ENCODE assay signal across 8 cellular contexts in the genomic region with DNA sequence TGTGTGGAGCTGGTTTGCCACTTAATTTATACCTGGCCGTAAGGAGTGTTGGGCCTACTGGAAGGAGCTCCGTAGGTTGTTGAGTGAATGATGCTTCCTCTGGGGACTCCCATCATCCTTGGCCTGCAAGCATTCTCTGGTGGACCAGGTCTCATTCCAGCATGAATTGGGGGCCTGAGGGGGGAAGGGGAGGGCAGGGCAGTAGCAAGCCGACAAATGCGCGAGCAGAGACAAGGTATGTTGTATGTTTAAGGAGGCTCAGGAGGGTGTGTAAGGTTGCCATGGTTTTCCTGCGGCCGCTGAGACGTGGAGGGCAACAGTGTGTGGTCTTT. TPM values are rescaled to one million over a fixed set of nuclear protein-coding genes. Genes with fewer than 3 reads are reported as not detected.
DNase-seq lines count a peak whose midpoint lies in the region; ATAC-seq and TF ChIP-seq lines count a peak whose summit lies in the region.

No MANE protein-coding gene starts in this region.

- H3K9ac ChIP-seq in BLaER1 treated with 17β-estradiol and CSF1 and Interleukin-3, amounts not matched to agents 10 nM and 100 nM: peak overlapping the region; percentile 80 to 93 (median 90)
- H3K9ac ChIP-seq in HUES64 (ENCODE audit: low read depth, low read length): peak overlapping the region; percentile 79

- no peak for DNase-seq in central memory CD8-positive, alpha-beta T cell (ENCODE audit: low spot score in 2 of 2)
- DNase-seq in mesothelial cell of epicardium (ENCODE audit: low spot score in 2 of 2, unreplicated experiment in 2 of 2) (no peak), epidermal melanocyte (ENCODE audit: insufficient read length, low spot score) (no peak), HEK293T (ENCODE audit: extremely low spot score) (no peak)

- peak overlapping the region; percentile 74 to 92 (median 83) for H3K27ac ChIP-seq in BLaER1 treated with 17β-estradiol and CSF1 and Interleukin-3, amounts not matched to agents 10 nM and 100 nM
- H3K27ac ChIP-seq in HUES64 (ENCODE audit: low read depth, low read length): 0 out of 2 replicates have a peak overlapping the region, but pooled peaks have one; percentile 79

- H3K4me3 Mint-ChIP-seq in central memory CD8-positive, alpha-beta T cell: peak overlapping the region; percentile 89
- peak overlapping the region; percentile 95 for H3K4me3 Mint-ChIP-seq in mesothelial cell of epicardium

- POLR2A ChIA-PET in HEK293T (lab: Yijun Ruan, JAX): interaction anchor here (0.9 to 1.3 kb wide), 2 partner anchors 7 to 18 kb away, joined by 4 to 5 read pairs; no protein-coding TSS in a partner anchor

- peaks cover 39 to 79% (median 57%) of the 10 kb centered on the region in 11 experiments for H3K9me3 ChIP-seq in BLaER1 treated with 17β-estradiol and CSF1 and Interleukin-3, amounts not matched to agents 10 nM and 100 nM (replicated peaks in 1 of 11)
- peaks cover 35% of the 10 kb centered on the region for H3K9me3 ChIP-seq in HUES64 (ENCODE audit: insufficient read depth, low read depth, low read length)

- H3K4me1 Mint-ChIP-seq in central memory CD8-positive, alpha-beta T cell: peaks cover 40% of the 10 kb centered on the region
- peaks cover 23% of the 10 kb centered on the region for H3K4me1 Mint-ChIP-seq in mesothelial cell of epicardium

- H3K27ac Mint-ChIP-seq in central memory CD8-positive, alpha-beta T cell (ENCODE audit: low read depth): peak overlapping the region; percentile 95
- peak overlapping the region; percentile 91 for H3K27ac Mint-ChIP-seq in mesothelial cell of epicardium

- TF ChIP-seq CTCF in mesothelial cell of epicardium (IDR thresholded peaks at IDR 0.05; ENCODE audit: unreplicated experiment): no peak

- 6% methylated on average over 8 of the region's 8 CpGs for WGBS in HUES64

- H4K20me1 ChIP-seq in BLaER1 treated with 17β-estradiol and CSF1 and Interleukin-3, amounts not matched to agents 10 nM and 100 nM: peaks cover 0 to 29% (median 5%) of the 10 kb centered on the region in 11 experiments; a peak in 7 of 22 replicates

- H3K36me3 ChIP-seq in BLaER1 treated with 17β-estradiol and CSF1 and Interleukin-3, amounts not matched to agents 10 nM and 100 nM: peaks cover 39 to 51% (median 45%) of the 10 kb centered on the region in 11 experiments
- peaks cover 42% of the 10 kb centered on the region for H3K36me3 ChIP-seq in HUES64 (ENCODE audit: insufficient read depth, low read length)

- H3K4me2 ChIP-seq in BLaER1 treated with 17β-estradiol and CSF1 and Interleukin-3, amounts not matched to agents 10 nM and 100 nM: peak overlapping the region; percentile 86 to 98 (median 94)

- peaks cover 8% of the 10 kb centered on the region for H3K27me3 Mint-ChIP-seq in central memory CD8-positive, alpha-beta T cell
- peaks cover 3% of the 10 kb centered on the region for H3K27me3 Mint-ChIP-seq in mesothelial cell of epicardium (ENCODE audit: low read depth)

- CTCF ChIA-PET in HEK293T (lab: Yijun Ruan, JAX): no interaction called here

- peak overlapping the region; percentile 88 to 99 (median 96) for H3K4me3 ChIP-seq in BLaER1 treated with 17β-estradiol and CSF1 and Interleukin-3, amounts not matched to agents 10 nM and 100 nM
- peak overlapping the region; percentile 83 for H3K4me3 ChIP-seq in HUES64 (ENCODE audit: low read length)

- peaks cover 14% of the 10 kb centered on the region for H3K9me3 Mint-ChIP-seq in central memory CD8-positive, alpha-beta T cell
- H3K9me3 Mint-ChIP-seq in mesothelial cell of epicardium: peaks cover 23% of the 10 kb centered on the region

- peaks cover 35% of the 10 kb centered on the region for H3K36me3 Mint-ChIP-seq in central memory CD8-positive, alpha-beta T cell (ENCODE audit: insufficient read depth)
- peaks cover 57% of the 10 kb centered on the region for H3K36me3 Mint-ChIP-seq in mesothelial cell of epicardium

- H3K27me3 ChIP-seq in BLaER1 treated with 17β-estradiol and CSF1 and Interleukin-3, amounts not matched to agents 10 nM and 100 nM: no peaks in the 10 kb centered on the region
- no peaks in the 10 kb centered on the region for H3K27me3 ChIP-seq in HUES64 (ENCODE audit: insufficient read depth, low read length)

- ATAC-seq in central memory CD8-positive, alpha-beta T cell (replicated peaks; ENCODE audit: extremely low read depth, poor library complexity, severe bottlenecking): no peak
- ATAC-seq in HG03025 (IDR thresholded peaks at IDR 0.05; ENCODE audit: low FRiP score, unreplicated experiment) (no peak), HG03139 (IDR thresholded peaks at IDR 0.05; ENCODE audit: unreplicated experiment) (no peak)

- peaks cover 19 to 30% (median 25%) of the 10 kb centered on the region in 10 experiments for H3K4me1 ChIP-seq in BLaER1 treated with 17β-estradiol and CSF1 and Interleukin-3, amounts not matched to agents 10 nM and 100 nM
- no peaks in the 10 kb centered on the region for H3K4me1 ChIP-seq in HUES64 (ENCODE audit: insufficient read depth, low read length)

TF ChIP-seq in HEK293T, 16 proteins besides CTCF, POLR2A, EP300 and RAD21:
- no peak for TF ChIP-seq FOXA1 (IDR thresholded peaks at IDR 0.05)
- no peak for TF ChIP-seq ARNT (IDR thresholded peaks at IDR 0.05)
- no peak for TF ChIP-seq LEF1 (IDR thresholded peaks at IDR 0.05; ENCODE audit: borderline replicate concordance)
TF ChIP-seq in HEK293T: peak in this region for 0.

RNA-seq across cellular contexts. Expression of gene ZNF264, which starts 0.7 kb away (rescaled TPM):
- 4.4 TPM for polyA plus RNA-seq in HUES64 (2013, experiment 1 of 2)
- polyA plus RNA-seq in HUES64 (2013, experiment 2 of 2): 5.2 TPM
- 39.6 to 43.0 TPM (median 41.1 TPM) in 3 replicates for total RNA-seq in mesothelial cell of epicardium

RNA-seq across cellular contexts. Expression of gene DUXA, which starts 24.7 kb away (rescaled TPM):
- not detected for polyA plus RNA-seq in HUES64 (2013, experiment 1 of 2)
- polyA plus RNA-seq in HUES64 (2013, experiment 2 of 2): not detected
- not detected in 3 replicates for total RNA-seq in mesothelial cell of epicardium

RNA-seq across cellular contexts. Expression of gene AURKC, which starts 38.8 kb away (rescaled TPM):
- polyA plus RNA-seq in HUES64 (2013, experiment 1 of 2): 1.7 TPM
- 1.3 TPM for polyA plus RNA-seq in HUES64 (2013, experiment 2 of 2)
- total RNA-seq in mesothelial cell of epicardium: 1.1 to 1.4 TPM (median 1.3 TPM) in 3 replicates

RNA-seq across cellular contexts. Expression of gene ZIM3, which starts 47.0 kb away (rescaled TPM):
- polyA plus RNA-seq in HUES64 (2013, experiment 1 of 2): not detected
- polyA plus RNA-seq in HUES64 (2013, experiment 2 of 2): not detected
- total RNA-seq in mesothelial cell of epicardium: not detected in 3 replicates

RNA-seq across cellular contexts. Expression of gene ZNF805, which starts 48.4 kb away (rescaled TPM):
- polyA plus RNA-seq in HUES64 (2013, experiment 1 of 2): 3.7 TPM
- polyA plus RNA-seq in HUES64 (2013, experiment 2 of 2): 3.7 TPM
- total RNA-seq in mesothelial cell of epicardium: 20.8 to 23.3 TPM (median 21.1 TPM) in 3 replicates
